ENCODE assay signal across 33 cellular contexts in the genomic region with DNA sequence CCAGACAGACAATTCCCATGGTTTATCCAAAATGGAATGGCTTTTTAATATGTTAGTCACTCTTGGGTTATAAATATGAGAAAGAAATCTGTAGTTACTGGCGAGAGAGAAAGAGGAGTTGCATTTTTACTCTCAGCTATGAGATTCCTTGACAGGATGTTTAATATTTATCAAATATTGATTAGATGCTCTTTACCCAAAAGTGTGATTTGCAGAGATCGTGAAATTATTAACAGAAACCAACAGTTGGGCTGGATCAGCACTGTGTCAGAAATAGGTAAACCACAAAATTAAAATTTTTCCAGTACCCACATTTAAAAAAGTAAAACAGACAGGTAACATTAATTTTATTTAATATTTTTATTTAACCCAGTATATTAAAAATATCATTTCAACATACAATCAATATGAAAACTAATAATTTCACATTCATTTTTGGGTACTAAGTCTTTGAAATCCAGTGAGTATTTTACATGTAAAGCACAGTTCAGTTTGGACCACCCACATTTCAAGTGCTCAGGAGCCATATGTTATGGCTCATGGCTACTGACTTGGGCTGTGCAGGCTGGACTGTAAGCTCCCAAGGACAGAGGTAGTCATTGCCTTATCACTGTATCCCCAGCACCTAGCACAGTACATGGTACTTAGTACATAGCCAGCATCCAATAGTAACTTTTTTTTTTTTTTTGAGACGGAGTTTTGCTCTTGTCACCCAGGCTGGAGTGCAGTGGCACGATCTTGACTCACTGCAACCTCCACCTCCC. TPM values are rescaled to one million over a fixed set of nuclear protein-coding genes. Genes with fewer than 3 reads are reported as not detected.
DNase-seq lines count a peak whose midpoint lies in the region; ATAC-seq, FAIRE-seq and TF ChIP-seq lines count a peak whose summit lies in the region.
"Had no signal": no experiment of that assay in that cellular context is flagged by ENCODE, and none has a peak within 500 bp of the region (broad histone marks: within the 10 kb centered on the region; RNA-seq: fewer than 3 reads in every experiment).

No MANE protein-coding gene starts in this region.

- peaks cover 9% of the 10 kb centered on the region for H3K9me3 Mint-ChIP-seq in mesothelial cell of epicardium
- peaks cover 3% of the 10 kb centered on the region for H3K9me3 Mint-ChIP-seq in stimulated activated memory B cell treated with anti-CD40 and anti-IgM and Interleukin-4, amounts not matched to agents 10 μg/mL and 1 μg/mL and 100 μg/mL, for 72 hours
- H3K9me3 Mint-ChIP-seq: activated naive CD8-positive, alpha-beta T cell treated with anti-CD3 and anti-CD28 coated beads, Interleukin-2, amount 10 ng/mL, durations not matched to agents 7 days and 5 days; activated T-cell treated with anti-CD3 and anti-CD28 coated beads, Interleukin-2, amount 50 U/mL, for 24 hours; effector memory CD8-positive, alpha-beta T cell; natural killer cell had no signal

- H3K36me3 Mint-ChIP-seq in mesothelial cell of epicardium, result peaks cover 20% of the 10 kb centered on the region
- H3K36me3 Mint-ChIP-seq in stimulated activated memory B cell treated with anti-CD40 and anti-IgM and Interleukin-4, amounts not matched to agents 10 μg/mL and 1 μg/mL and 100 μg/mL, for 72 hours, result peaks cover 12% of the 10 kb centered on the region
- H3K36me3 Mint-ChIP-seq: natural killer cell, WTC11 had no signal

- no peaks in the 10 kb centered on the region for H3K27me3 Mint-ChIP-seq in mesothelial cell of epicardium (ENCODE audit: low read depth)
- no peaks in the 10 kb centered on the region for H3K27me3 Mint-ChIP-seq in stimulated activated memory B cell treated with anti-CD40 and anti-IgM and Interleukin-4, amounts not matched to agents 10 μg/mL and 1 μg/mL and 100 μg/mL, for 72 hours
- H3K27me3 Mint-ChIP-seq: activated naive CD8-positive, alpha-beta T cell treated with anti-CD3 and anti-CD28 coated beads, Interleukin-2, amount 10 ng/mL, durations not matched to agents 7 days and 5 days; activated T-cell treated with anti-CD3 and anti-CD28 coated beads, Interleukin-2, amount 50 U/mL, for 24 hours; effector memory CD8-positive, alpha-beta T cell had no signal

- FAIRE-seq in GM19239 (lab: Jason Lieb, UNC), result peak; percentile 11
- FAIRE-seq: islet of Langerhans had no signal

- DNase-seq in GM19239 (ENCODE audit: insufficient read length, low spot score), result no peak
- no peak for DNase-seq in mesothelial cell of epicardium (ENCODE audit: low spot score in 2 of 2, unreplicated experiment in 2 of 2)
- no peak for DNase-seq in amniotic stem cell (lab: John Stamatoyannopoulos, UW)
- no peak for DNase-seq in effector CD4-positive, alpha-beta T cell
- DNase-seq: activated CD4-positive, alpha-beta T cell treated with anti-CD3 and anti-CD28 coated beads, Interleukin-2, amount 50 U/mL, for 1 hour; activated effector memory CD4-positive, alpha-beta T cell treated with anti-CD3 and anti-CD28 coated beads, Interleukin-2, amount 50 U/mL, for 16 hours; activated naive CD8-positive, alpha-beta T cell treated with anti-CD3 and anti-CD28 coated beads, Interleukin-2, amount 10 ng/mL, durations not matched to agents 7 days and 5 days; activated T-cell treated with anti-CD3 and anti-CD28 coated beads, Interleukin-2, amount 50 U/mL, for 24 hours; COR-L47; DMS79; effector memory CD8-positive, alpha-beta T cell; GDM1; left ventricle myocardium superior; natural killer cell; NCI-H1092 treated with DMSO at 0.1 percent for 48 hours; NCI-H187; retina; RPMI8226; stimulated activated naive CD8-positive, alpha-beta T cell treated with anti-CD3 and anti-CD28 coated beads, Interleukin-15, Interleukin-2, amounts not matched to agents 100 U/mL and 50 U/mL, for 24 hours; testis; uterus had no signal

- H3K27ac ChIP-seq in VCaP, result peak overlapping the region; percentile 32
- H3K27ac ChIP-seq: ascending aorta; BLaER1 treated with 17β-estradiol and CSF1 and Interleukin-3, amounts not matched to agents 10 nM and 100 nM; cardiac muscle cell; coronary artery; SJCRH30; skin epidermis; testis; uterus had no signal

- ATAC-seq in stimulated activated memory B cell treated with anti-CD40 and anti-IgM and Interleukin-4, amounts not matched to agents 10 μg/mL and 1 μg/mL and 100 μg/mL, for 72 hours, result no peak
- no peak for ATAC-seq in HG02840 (IDR thresholded peaks at IDR 0.05; ENCODE audit: low FRiP score, unreplicated experiment)
- ATAC-seq: effector memory CD8-positive, alpha-beta T cell; HCT116; left ventricle myocardium superior; natural killer cell; stimulated activated naive CD8-positive, alpha-beta T cell treated with anti-CD3 and anti-CD28 coated beads, Interleukin-15, Interleukin-2, amounts not matched to agents 100 U/mL and 50 U/mL, for 24 hours; WTC11 had no signal

- no peak overlapping the region for H3K4me3 Mint-ChIP-seq in mesothelial cell of epicardium
- no peak overlapping the region for H3K4me3 Mint-ChIP-seq in stimulated activated memory B cell treated with anti-CD40 and anti-IgM and Interleukin-4, amounts not matched to agents 10 μg/mL and 1 μg/mL and 100 μg/mL, for 72 hours
- H3K4me3 Mint-ChIP-seq: activated naive CD8-positive, alpha-beta T cell treated with anti-CD3 and anti-CD28 coated beads, Interleukin-2, amount 10 ng/mL, durations not matched to agents 7 days and 5 days; activated T-cell treated with anti-CD3 and anti-CD28 coated beads, Interleukin-2, amount 50 U/mL, for 24 hours; effector memory CD8-positive, alpha-beta T cell; natural killer cell; WTC11 had no signal

- H3K4me1 Mint-ChIP-seq in mesothelial cell of epicardium, result peaks cover 17% of the 10 kb centered on the region
- peaks cover 37% of the 10 kb centered on the region for H3K4me1 Mint-ChIP-seq in stimulated activated memory B cell treated with anti-CD40 and anti-IgM and Interleukin-4, amounts not matched to agents 10 μg/mL and 1 μg/mL and 100 μg/mL, for 72 hours
- H3K4me1 Mint-ChIP-seq: activated naive CD8-positive, alpha-beta T cell treated with anti-CD3 and anti-CD28 coated beads, Interleukin-2, amount 10 ng/mL, durations not matched to agents 7 days and 5 days; WTC11 had no signal

- no peak for TF ChIP-seq CTCF in VCaP (conservative IDR thresholded peaks at IDR 0.05)
- TF ChIP-seq CTCF in mesothelial cell of epicardium (IDR thresholded peaks at IDR 0.05; ENCODE audit: unreplicated experiment), result no peak

- peak overlapping the region; percentile 30 for H3K27ac Mint-ChIP-seq in mesothelial cell of epicardium
- peak overlapping the region; percentile 42 for H3K27ac Mint-ChIP-seq in stimulated activated memory B cell treated with anti-CD40 and anti-IgM and Interleukin-4, amounts not matched to agents 10 μg/mL and 1 μg/mL and 100 μg/mL, for 72 hours
- H3K27ac Mint-ChIP-seq: activated naive CD8-positive, alpha-beta T cell treated with anti-CD3 and anti-CD28 coated beads, Interleukin-2, amount 10 ng/mL, durations not matched to agents 7 days and 5 days; activated T-cell treated with anti-CD3 and anti-CD28 coated beads, Interleukin-2, amount 50 U/mL, for 24 hours; effector memory CD8-positive, alpha-beta T cell; natural killer cell; WTC11 had no signal

RNA-seq across cellular contexts. Expression of gene KLHDC10, which starts 42.5 kb away (rescaled TPM):
- 44.4 to 50.4 TPM (median 45.9 TPM) in 3 replicates for total RNA-seq in mesothelial cell of epicardium
